ENCODE assay signal across 10 cellular contexts in genomic region chr20:50366270-50367103, GRCh38.
DNase-seq lines count a peak whose midpoint lies in the region; ATAC-seq and FAIRE-seq lines count a peak whose summit lies in the region.
"Had no signal": no experiment of that assay in that cellular context is flagged by ENCODE, and none has a peak within 500 bp of the region (broad histone marks: within the 10 kb centered on the region; RNA-seq: fewer than 3 reads in every experiment).

No MANE protein-coding gene starts in this region.

- ATAC-seq in left lobe of liver (peak; percentile 80), GM21576 (IDR thresholded peaks at IDR 0.05; ENCODE audit: unreplicated experiment) (no peak), GM18907 (IDR thresholded peaks at IDR 0.05; ENCODE audit: unreplicated experiment) (no peak), HG02642 (IDR thresholded peaks at IDR 0.05; ENCODE audit: poor library complexity, unreplicated experiment) (no peak)

- H3K4me3 Mint-ChIP-seq in activated naive CD4-positive, alpha-beta T cell treated with anti-CD3 and anti-CD28 coated beads, Interleukin-2, amount 10 ng/mL, durations not matched to agents 7 days and 5 days: no peak overlapping the region
- H3K4me3 Mint-ChIP-seq: IgD-negative memory B cell had no signal

- peak; percentile 36 for FAIRE-seq in HTR-8/SVneo (lab: Jason Lieb, UNC)

- H3K27me3 ChIP-seq in H7 (ENCODE audit: control insufficient read depth, insufficient read depth, low read length): no peaks in the 10 kb centered on the region
- H3K27me3 ChIP-seq: tibial artery had no signal

- H3K27me3 Mint-ChIP-seq in activated naive CD4-positive, alpha-beta T cell treated with anti-CD3 and anti-CD28 coated beads, Interleukin-2, amount 10 ng/mL, durations not matched to agents 7 days and 5 days: peaks cover 45% of the 10 kb centered on the region

- H3K27ac Mint-ChIP-seq in activated naive CD4-positive, alpha-beta T cell treated with anti-CD3 and anti-CD28 coated beads, Interleukin-2, amount 10 ng/mL, durations not matched to agents 7 days and 5 days: no peak overlapping the region
- H3K27ac Mint-ChIP-seq: IgD-negative memory B cell had no signal

- H3K36me3 Mint-ChIP-seq in activated naive CD4-positive, alpha-beta T cell treated with anti-CD3 and anti-CD28 coated beads, Interleukin-2, amount 10 ng/mL, durations not matched to agents 7 days and 5 days: no peaks in the 10 kb centered on the region
- H3K36me3 Mint-ChIP-seq: IgD-negative memory B cell had no signal

- no peak overlapping the region for H3K4me3 ChIP-seq in H7 (ENCODE audit: insufficient read depth, low read depth, low read length)
- H3K4me3 ChIP-seq: tibial artery had no signal

- CTCF ChIA-PET in activated naive CD4-positive, alpha-beta T cell treated with anti-CD3 and anti-CD28 coated beads, Interleukin-2, amount 10 ng/mL, durations not matched to agents 7 days and 5 days (lab: Charles Lee): no interaction called here

- H3K9me3 Mint-ChIP-seq in activated naive CD4-positive, alpha-beta T cell treated with anti-CD3 and anti-CD28 coated beads, Interleukin-2, amount 10 ng/mL, durations not matched to agents 7 days and 5 days: no peaks in the 10 kb centered on the region

- H3K4me1 Mint-ChIP-seq in activated naive CD4-positive, alpha-beta T cell treated with anti-CD3 and anti-CD28 coated beads, Interleukin-2, amount 10 ng/mL, durations not matched to agents 7 days and 5 days: peaks cover 22% of the 10 kb centered on the region
- H3K4me1 Mint-ChIP-seq: IgD-negative memory B cell had no signal

- DNase-seq in HTR-8/SVneo (ENCODE audit: insufficient read length, low spot score) (no peak), NCI-H446 (lab: John Stamatoyannopoulos, UW) (peak; percentile 70 to 77), left lobe of liver (ENCODE audit: low spot score) (peak; percentile 87), H7 (no peak)
- peak; percentile 81 for DNase-seq in activated naive CD4-positive, alpha-beta T cell treated with anti-CD3 and anti-CD28 coated beads, Interleukin-2, amount 10 ng/mL, durations not matched to agents 7 days and 5 days

- no peaks in the 10 kb centered on the region for H3K36me3 ChIP-seq in H7 (replicated peaks; ENCODE audit: control insufficient read depth, insufficient read depth, low read length)
- H3K36me3 ChIP-seq: tibial artery had no signal

Comparison
In these comparisons a context has a peak if more than half of its experiments do, and no peak if none do; other contexts are left out.
1. DNase-seq: peak in NCI-H446 (2 of 2), activated naive CD4-positive, alpha-beta T cell treated with anti-CD3 and anti-CD28 coated beads, Interleukin-2, amount 10 ng/mL, durations not matched to agents 7 days and 5 days (single experiment) and left lobe of liver (single experiment); none in HTR-8/SVneo (single experiment) and H7 (single experiment).